In the genomic region with DNA sequence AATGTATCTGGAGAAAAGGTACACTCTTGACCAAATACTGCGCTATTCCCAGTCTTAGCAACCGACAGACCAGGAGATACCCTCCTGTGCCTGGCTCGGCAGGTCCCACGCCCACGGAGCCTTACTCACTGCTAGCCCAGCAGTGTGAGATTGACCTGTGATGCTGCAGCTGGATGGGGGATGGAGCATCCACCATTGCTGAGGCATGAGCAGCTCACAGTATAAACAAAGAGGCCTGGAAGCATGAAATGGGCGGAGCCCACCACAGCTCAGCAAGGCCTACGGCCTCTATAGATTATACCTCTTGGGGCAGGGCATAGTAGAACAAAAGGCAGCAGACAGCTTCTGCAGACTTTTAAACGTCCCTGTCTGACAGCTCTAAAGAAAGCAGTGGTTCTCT, we compare ENCODE assay signal across 15 cellular contexts.
"Had no signal": no experiment of that assay in that cellular context is flagged by ENCODE, and none has a peak within 500 bp of the region (broad histone marks: within the 10 kb centered on the region; RNA-seq: fewer than 3 reads in every experiment).

No MANE protein-coding gene starts in this region.

- FAIRE-seq: small intestine had no signal

- DNase-seq: activated B cell treated with CpG ODN at 0.5 μM for 24 hours; activated CD4-positive, alpha-beta T cell treated with anti-CD3 and anti-CD28 coated beads, Interleukin-2, amount 50 U/mL, for 1 hour; activated naive CD4-positive, alpha-beta T cell treated with anti-CD3 and anti-CD28 coated beads, Interleukin-2, amount 50 U/mL, for 16 hours; activated T-cell treated with anti-CD3 and anti-CD28 coated beads for 4 hours; adrenal gland; dermis blood vessel endothelial cell; erythroblast; glutamatergic neuron; immature natural killer cell; left colon; mucosa of descending colon; naive thymus-derived CD8-positive, alpha-beta T cell; occipital lobe; right cardiac atrium; small intestine had no signal

- H3K27me3 ChIP-seq: adrenal gland had no signal

- H3K27ac ChIP-seq: adrenal gland had no signal

- H3K36me3 ChIP-seq: adrenal gland had no signal

- H3K4me1 ChIP-seq: adrenal gland had no signal

- H3K4me3 ChIP-seq: adrenal gland, mucosa of descending colon had no signal

- H3K9me3 ChIP-seq: adrenal gland, mucosa of descending colon had no signal

- ATAC-seq: left colon; mucosa of descending colon; naive thymus-derived CD8-positive, alpha-beta T cell; right cardiac atrium had no signal
